ENCODE assay signal across 14 cellular contexts in the genomic region with DNA sequence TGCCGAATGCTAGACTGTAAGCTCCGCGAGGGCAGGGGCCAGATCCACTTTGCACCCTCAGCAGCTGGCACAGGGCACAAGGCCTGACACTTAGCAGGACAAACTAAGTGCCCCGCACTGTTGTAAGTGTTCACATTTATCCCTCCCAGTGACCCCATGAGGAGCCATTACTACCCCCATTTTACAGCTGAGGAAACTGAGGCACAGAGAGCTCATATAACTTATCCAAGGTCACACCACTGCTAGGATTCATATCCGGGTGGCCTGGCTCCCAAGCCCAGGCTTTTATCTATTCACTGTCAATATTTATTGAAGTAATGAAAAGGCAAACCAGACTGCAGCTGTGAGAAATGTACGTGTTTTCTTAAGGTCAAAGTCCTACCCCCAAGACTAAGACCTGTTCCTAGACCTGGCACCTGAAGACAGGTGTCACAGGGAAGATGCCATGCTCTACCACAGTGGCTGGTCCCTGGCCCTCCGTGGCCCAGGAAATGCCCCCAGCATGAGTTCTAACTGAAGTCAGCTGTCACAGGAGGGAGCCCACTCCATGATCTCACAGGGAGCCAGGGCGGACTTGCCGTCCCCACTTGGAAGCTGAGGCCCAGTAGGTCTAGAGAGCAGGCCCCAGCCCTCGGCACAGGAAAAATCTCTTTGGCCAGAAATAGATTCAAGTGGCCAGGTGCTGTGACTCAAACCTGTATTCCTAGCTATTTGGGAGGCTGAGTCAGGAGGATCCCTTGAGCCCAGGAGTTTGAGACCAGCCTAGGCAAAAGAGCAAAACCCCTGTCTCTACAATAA.
A peak's percentile ranks its signal among the peaks of the same experiment; 100 is the strongest.
DNase-seq lines count a peak whose midpoint lies in the region; ATAC-seq and TF ChIP-seq lines count a peak whose summit lies in the region.
"Had no signal": no experiment of that assay in that cellular context is flagged by ENCODE, and none has a peak within 500 bp of the region (broad histone marks: within the 10 kb centered on the region; RNA-seq: fewer than 3 reads in every experiment).

No MANE protein-coding gene starts in this region.

- no peaks in the 10 kb centered on the region for H3K9me2 ChIP-seq in hepatocyte (replicated peaks; ENCODE audit: insufficient read depth)

- no peaks in the 10 kb centered on the region for H3K79me2 ChIP-seq in hepatocyte

- H3K9me3 Mint-ChIP-seq in progenitor cell of endocrine pancreas (ENCODE audit: low read depth) (no peaks in the 10 kb centered on the region), immature natural killer cell (no peaks in the 10 kb centered on the region)
- H3K9me3 Mint-ChIP-seq: activated T-helper 17 cell treated with anti-CD3 and anti-CD28 coated beads, Interleukin-2, amount 50 U/mL, for 72 hours; central memory CD8-positive, alpha-beta T cell had no signal

- peaks cover 49% of the 10 kb centered on the region for H3K4me1 ChIP-seq in hepatocyte (ENCODE audit: insufficient read depth)

- H4K20me1 ChIP-seq in hepatocyte (ENCODE audit: insufficient read depth, poor library complexity, severe bottlenecking) = no peaks in the 10 kb centered on the region

- H3K27me3 ChIP-seq in hepatocyte = no peaks in the 10 kb centered on the region

- H3K4me3 ChIP-seq in hepatocyte = no peak overlapping the region
- H3K4me3 ChIP-seq: lung had no signal

- no peak overlapping the region for H2AFZ ChIP-seq in hepatocyte

- H3K9me3 ChIP-seq in hepatocyte (ENCODE audit: low read depth) = no peaks in the 10 kb centered on the region

- H3K4me2 ChIP-seq in hepatocyte = no peak overlapping the region

- 72% methylated on average over 10 of the region's 10 CpGs for WGBS in hepatocyte (ENCODE audit: low lambda C conversion rate, missing lambda C conversion rate)

- DNase-seq in RWPE1 (ENCODE audit: low spot score) (no peak), hepatocyte (ENCODE audit: low spot score) (no peak), progenitor cell of endocrine pancreas (ENCODE audit: low spot score, unreplicated experiment) (no peak), immature natural killer cell (no peak)
- no peak for DNase-seq in activated CD8-positive, alpha-beta memory T cell treated with anti-CD3 and anti-CD28 coated beads for 24 hours
- DNase-seq: activated CD4-positive, alpha-beta T cell treated with anti-CD3 and anti-CD28 coated beads for 1 hour; Karpas-422; NCI-H2171 treated with DMSO at 0.1 percent for 48 hours had no signal

- H3K4me3 Mint-ChIP-seq in progenitor cell of endocrine pancreas (ENCODE audit: low read depth) (no peak overlapping the region), immature natural killer cell (no peak overlapping the region)
- H3K4me3 Mint-ChIP-seq: activated T-helper 17 cell treated with anti-CD3 and anti-CD28 coated beads, Interleukin-2, amount 50 U/mL, for 72 hours; central memory CD8-positive, alpha-beta T cell had no signal

- peaks cover 20% of the 10 kb centered on the region for H3K4me1 Mint-ChIP-seq in progenitor cell of endocrine pancreas (ENCODE audit: low read depth)
- H3K4me1 Mint-ChIP-seq in immature natural killer cell = no peaks in the 10 kb centered on the region
- H3K4me1 Mint-ChIP-seq: central memory CD8-positive, alpha-beta T cell had no signal

- no peaks in the 10 kb centered on the region for H3K36me3 ChIP-seq in hepatocyte (replicated peaks; ENCODE audit: insufficient read depth, low read depth)

- CTCF ChIA-PET in RWPE1 (lab: Yijun Ruan, JAX) = interaction anchor here (0.6 to 1.6 kb wide), 6 partner anchors 10 to 61 kb away, joined by 3 to 6 read pairs (median 3); no protein-coding TSS in a partner anchor

- H3K27me3 Mint-ChIP-seq in progenitor cell of endocrine pancreas (no peaks in the 10 kb centered on the region), immature natural killer cell (ENCODE audit: low read depth in 3 of 3) (peaks cover 0 to 5% (median 0%) of the 10 kb centered on the region in 3 donors)
- H3K27me3 Mint-ChIP-seq: activated T-helper 17 cell treated with anti-CD3 and anti-CD28 coated beads, Interleukin-2, amount 50 U/mL, for 72 hours had no signal

- POLR2A ChIA-PET in RWPE1 (lab: Yijun Ruan, JAX; ENCODE audit: low non-redundant PET) = no interaction called here

- H3K27ac Mint-ChIP-seq in progenitor cell of endocrine pancreas (peak overlapping the region; percentile 52), immature natural killer cell (no peak overlapping the region)
- H3K27ac Mint-ChIP-seq: activated T-helper 17 cell treated with anti-CD3 and anti-CD28 coated beads, Interleukin-2, amount 50 U/mL, for 72 hours had no signal

- H3K27ac ChIP-seq in 22Rv1 (peak overlapping the region; percentile 45), RWPE1 (peak overlapping the region; percentile 85), hepatocyte (peak overlapping the region; percentile 94)

- TF ChIP-seq CTCF in 22Rv1 (IDR thresholded peaks at IDR 0.05) = no peak
- no peak for TF ChIP-seq CTCF in RWPE1 (conservative IDR thresholded peaks at IDR 0.05; ENCODE audit: low read depth)
- TF ChIP-seq CTCF in hepatocyte (IDR thresholded peaks at IDR 0.05; ENCODE audit: poor library complexity) = no peak
- no peak for TF ChIP-seq CTCF in progenitor cell of endocrine pancreas (IDR thresholded peaks at IDR 0.05; ENCODE audit: unreplicated experiment)

- ATAC-seq in GM19351 (IDR thresholded peaks at IDR 0.05; ENCODE audit: unreplicated experiment) (no peak), GM19455 (IDR thresholded peaks at IDR 0.05; ENCODE audit: unreplicated experiment) (no peak)
- ATAC-seq: activated T-helper 17 cell treated with anti-CD3 and anti-CD28 coated beads, Interleukin-2, amount 50 U/mL, for 72 hours had no signal

- H3K36me3 Mint-ChIP-seq in progenitor cell of endocrine pancreas (ENCODE audit: insufficient read depth) (no peaks in the 10 kb centered on the region), immature natural killer cell (no peaks in the 10 kb centered on the region)
